1 cellular context compared by ENCODE assay signal in genomic region chr22:35397095-35397904, GRCh38.
A peak's percentile ranks its signal among the peaks of the same experiment; 100 is the strongest.
TF ChIP-seq lines count a peak whose summit lies in the region.

No MANE protein-coding gene starts in this region.

TF ChIP-seq in HEK293, 187 proteins besides CTCF, POLR2A, EP300 and RAD21 (continued from another document):
- TF ChIP-seq ZNF112 (tag by site-specific recombination; IDR thresholded peaks at IDR 0.05) = no peak
- peak; percentile 21; the same call in 1 of the 2 replicates for TF ChIP-seq ZFHX2 (tag by site-specific recombination; conservative IDR thresholded peaks at IDR 0.05)
- peak; percentile 91 for TF ChIP-seq GLIS1 (tag by site-specific recombination; IDR thresholded peaks at IDR 0.05)
